Comparison of ENCODE assay signal across 12 cellular contexts in genomic region chr5:147780924-147781530, GRCh38. TPM values are rescaled to one million over a fixed set of nuclear protein-coding genes. Genes with fewer than 3 reads are reported as not detected.
DNase-seq lines count a peak whose midpoint lies in the region; ATAC-seq and TF ChIP-seq lines count a peak whose summit lies in the region.
"Had no signal": no experiment of that assay in that cellular context is flagged by ENCODE, and none has a peak within 500 bp of the region (broad histone marks: within the 10 kb centered on the region; RNA-seq: fewer than 3 reads in every experiment).

No MANE protein-coding gene starts in this region.

- TF ChIP-seq CTCF in psoas muscle (IDR thresholded peaks at IDR 0.05), result no peak

- no peak for ATAC-seq in activated T-cell treated with anti-CD3 and anti-CD28 coated beads, Interleukin-2, amount 50 U/mL, for 72 hours (replicated peaks in 1 of 2)
- ATAC-seq in T-helper 17 cell, result no peak
- no peak for ATAC-seq in psoas muscle
- ATAC-seq: GM12878 had no signal

- H3K9me3 ChIP-seq in T-helper 17 cell (ENCODE audit: control insufficient read depth, low read length, poor library complexity, severe bottlenecking) (no peaks in the 10 kb centered on the region), iPS DF 6.9 (ENCODE audit: control insufficient read depth, insufficient read depth, low read length) (no peaks in the 10 kb centered on the region), psoas muscle (no peaks in the 10 kb centered on the region)

- intact Hi-C loops in psoas muscle (cut with DNase I), result no loop called here

- peak overlapping the region; percentile 92 for H3K27ac Mint-ChIP-seq in activated T-cell treated with anti-CD3 and anti-CD28 coated beads, Interleukin-2, amount 50 U/mL, for 72 hours
- H3K27ac Mint-ChIP-seq in T-helper 17 cell, result peak overlapping the region; percentile 96

- peaks cover 15% of the 10 kb centered on the region for H3K4me1 Mint-ChIP-seq in activated T-cell treated with anti-CD3 and anti-CD28 coated beads, Interleukin-2, amount 50 U/mL, for 72 hours (ENCODE audit: low read depth)
- H3K4me1 Mint-ChIP-seq in T-helper 17 cell, result peaks cover 19% of the 10 kb centered on the region

- H3K27ac ChIP-seq in iPS DF 6.9 (ENCODE audit: low read length) (no peak overlapping the region), psoas muscle (no peak overlapping the region)
- H3K27ac ChIP-seq: epithelial cell of prostate, WERI-Rb-1 had no signal

- no peaks in the 10 kb centered on the region for H3K36me3 ChIP-seq in iPS DF 6.9 (ENCODE audit: control insufficient read depth, insufficient read depth, low read length)
- no peaks in the 10 kb centered on the region for H3K36me3 ChIP-seq in psoas muscle (ENCODE audit: insufficient read depth in 1 of 2, low read depth in 1 of 2)
- H3K36me3 ChIP-seq: WERI-Rb-1 had no signal

- H3K4me1 ChIP-seq in iPS DF 6.9 (ENCODE audit: control insufficient read depth, insufficient read depth, low read length) (no peaks in the 10 kb centered on the region; the same call in 1 of the 2 replicates), psoas muscle (no peaks in the 10 kb centered on the region)

- 100% methylated on average over 1 of the region's 5 CpGs for WGBS in iPS DF 6.9 (ENCODE audit: insufficient coverage, insufficient read length)
- WGBS in psoas muscle, 3 donors, result 76 to 81% (median 79%) methylated on average over 5 of the region's 5 CpGs

- peaks cover 2 to 5% of the 10 kb centered on the region in 2 donors for H3K9me3 Mint-ChIP-seq in activated T-cell treated with anti-CD3 and anti-CD28 coated beads, Interleukin-2, amount 50 U/mL, for 72 hours

- H3K27me3 ChIP-seq in iPS DF 6.9 (ENCODE audit: control insufficient read depth, insufficient read depth, low read length), result no peaks in the 10 kb centered on the region
- peaks cover 0 to 4% (median 4%) of the 10 kb centered on the region in 3 donors for H3K27me3 ChIP-seq in psoas muscle (ENCODE audit: insufficient read depth in 3 of 3, low read length in 2 of 3)

- no peaks in the 10 kb centered on the region for H3K27me3 Mint-ChIP-seq in activated T-cell treated with anti-CD3 and anti-CD28 coated beads, Interleukin-2, amount 50 U/mL, for 72 hours (ENCODE audit: low read depth)
- no peaks in the 10 kb centered on the region for H3K27me3 Mint-ChIP-seq in T-helper 17 cell

- H3K4me3 Mint-ChIP-seq in activated T-cell treated with anti-CD3 and anti-CD28 coated beads, Interleukin-2, amount 50 U/mL, for 72 hours, result peak overlapping the region; percentile 91 to 94
- H3K4me3 Mint-ChIP-seq in T-helper 17 cell, result peak overlapping the region; percentile 43

- H3K36me3 Mint-ChIP-seq in activated T-cell treated with anti-CD3 and anti-CD28 coated beads, Interleukin-2, amount 50 U/mL, for 72 hours (ENCODE audit: insufficient read depth in 2 of 2), result no peaks in the 10 kb centered on the region
- no peaks in the 10 kb centered on the region for H3K36me3 Mint-ChIP-seq in T-helper 17 cell (ENCODE audit: low read depth)

- DNase-seq in activated T-cell treated with anti-CD3 and anti-CD28 coated beads, Interleukin-2, amount 50 U/mL, for 72 hours, result no peak
- DNase-seq in activated T-cell treated with anti-CD3 and anti-CD28 coated beads, Interleukin-2, amount 50 U/mL, for 1 hour, result no peak
- no peak for DNase-seq in T-helper 17 cell
- DNase-seq in iPS DF 6.9 (ENCODE audit: low read depth, low spot score), result no peak
- peak; percentile 53 for DNase-seq in superior temporal gyrus (ENCODE audit: extremely low spot score)
- no peak for DNase-seq in NCI-H446 treated with DMSO at 0.1 percent for 48 hours (lab: John Stamatoyannopoulos, UW)
- no peak for DNase-seq in stimulated activated CD8-positive, alpha-beta memory T cell treated with anti-CD3 and anti-CD28 coated beads, Interleukin-4, amount 100 ng/mL, for 48 hours
- DNase-seq in psoas muscle, result no peak
- DNase-seq: NCI-H1417 treated with DMSO at 0.1 percent for 48 hours, WERI-Rb-1 had no signal

- H3K4me3 ChIP-seq in iPS DF 6.9 (ENCODE audit: low read length) (peak overlapping the region; percentile 6; the same call in 1 of the 2 replicates), psoas muscle (no peak overlapping the region)
- H3K4me3 ChIP-seq: GM12878 had no signal

RNA-seq across cellular contexts. Expression of gene JAKMIP2, which starts 1.5 kb away (rescaled TPM):
- total RNA-seq in activated T-cell treated with anti-CD3 and anti-CD28 coated beads, Interleukin-2, amount 50 U/mL, for 72 hours, result 1 to 10 TPM; 1.2 to 6.3 TPM
- 1 to 10 TPM; 2.4 to 4.1 TPM for total RNA-seq in T-helper 17 cell
- under 1 TPM in 2 of 4 donors, not detected in 2; 0.02 to 0.07 TPM for total RNA-seq in psoas muscle
- under 1 TPM; 0.01 to 0.08 (median 0.06) TPM for polyA plus RNA-seq in psoas muscle

RNA-seq across cellular contexts. Expression of gene SPINK1, which starts 50.4 kb away (rescaled TPM):
- total RNA-seq in activated T-cell treated with anti-CD3 and anti-CD28 coated beads, Interleukin-2, amount 50 U/mL, for 72 hours, result not detected
- total RNA-seq in T-helper 17 cell (not detected), psoas muscle (1 to 10 TPM in 3 of 4 donors, not detected in 1; 3.0 to 8.2 (median 6.2) TPM)
- polyA plus RNA-seq in psoas muscle, result 10 to 100 TPM in 1 of 3 donors, 1 to 10 TPM in 2; 1.6 to 24.1 (median 9.4) TPM
- polyA plus RNA-seq: GM12878 had no signal
